ENCODE assay signal across 8 cellular contexts in the genomic region with DNA sequence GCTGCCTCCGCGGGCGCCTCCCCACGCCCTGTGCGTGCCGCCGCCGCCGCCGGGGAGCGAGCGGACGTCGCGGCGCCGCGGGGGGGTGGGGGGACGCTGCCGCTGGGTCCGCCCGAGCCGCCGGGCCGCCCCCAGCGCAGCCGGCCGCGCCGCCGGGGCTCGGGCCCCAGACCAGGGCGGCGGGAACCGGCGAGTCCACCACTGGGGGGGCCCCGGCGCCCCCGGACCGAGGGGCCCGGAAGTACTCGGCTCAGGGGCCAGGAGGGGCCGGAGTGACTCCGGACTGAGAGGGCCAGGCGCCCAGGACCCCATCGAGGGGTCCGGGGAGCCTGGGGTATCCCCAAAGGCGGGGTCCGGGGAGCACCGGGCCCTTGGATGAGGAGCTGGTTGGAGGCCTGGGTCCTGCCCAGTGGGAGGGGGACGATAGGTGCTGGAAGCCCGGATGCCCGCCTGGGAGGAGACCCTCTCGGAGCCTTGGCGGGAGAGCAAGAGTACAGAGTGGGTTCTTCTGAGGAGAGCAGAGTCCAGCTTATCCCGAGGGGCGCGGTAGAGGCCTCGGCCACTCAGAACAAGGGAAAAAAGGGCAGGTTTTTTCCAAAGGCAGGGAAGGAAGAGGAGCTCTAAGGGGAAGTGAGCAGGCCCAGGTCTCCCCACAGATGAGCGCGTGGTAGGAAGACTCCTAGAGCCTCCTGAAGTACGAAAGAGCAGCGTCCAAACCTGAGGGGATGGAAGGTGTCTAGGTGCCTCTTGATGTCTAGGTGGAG. TPM values are rescaled to one million over a fixed set of nuclear protein-coding genes. Genes with fewer than 3 reads are reported as not detected.
A peak's percentile ranks its signal among the peaks of the same experiment; 100 is the strongest.
DNase-seq lines count a peak whose midpoint lies in the region; ATAC-seq and TF ChIP-seq lines count a peak whose summit lies in the region.

No MANE protein-coding gene starts in this region.

- H3K36me3 Mint-ChIP-seq in Calu3 (ENCODE audit: insufficient read depth, unreplicated experiment) (peaks cover 10% of the 10 kb centered on the region), progenitor cell of endocrine pancreas (ENCODE audit: insufficient read depth) (no peaks in the 10 kb centered on the region)
- peaks cover 6 to 7% of the 10 kb centered on the region in 2 donors for H3K36me3 Mint-ChIP-seq in activated naive CD4-positive, alpha-beta T cell treated with anti-CD3 and anti-CD28 coated beads, Interleukin-2, amount 50 U/mL, for 72 hours

- CTCF ChIA-PET in Calu3 (lab: Charles Lee): interaction anchor here (0.6 to 1.8 kb wide), 5 partner anchors 8 to 67 kb away, joined by 3 to 7 read pairs (median 4); a partner anchor contains a TSS

- peaks cover 9% of the 10 kb centered on the region for H3K27me3 Mint-ChIP-seq in Calu3 (ENCODE audit: unreplicated experiment)
- H3K27me3 Mint-ChIP-seq in progenitor cell of endocrine pancreas: peaks cover 2% of the 10 kb centered on the region

- H3K27ac Mint-ChIP-seq in Calu3 (ENCODE audit: unreplicated experiment): peak overlapping the region; percentile 67
- peak overlapping the region; percentile 89 to 99 for H3K27ac Mint-ChIP-seq in activated naive CD4-positive, alpha-beta T cell treated with anti-CD3 and anti-CD28 coated beads, Interleukin-2, amount 50 U/mL, for 72 hours
- H3K27ac Mint-ChIP-seq in progenitor cell of endocrine pancreas: peak overlapping the region; percentile 97

- H3K4me3 ChIP-seq in HL-60 (replicated peaks; ENCODE audit: insufficient read depth, low read length): peak overlapping the region; percentile 63

- TSS peak; percentile 74 for BruUV-seq in Calu3 (replicated peaks; lab: Mats Ljungman, UMichigan)

- H3K4me3 Mint-ChIP-seq in Calu3 (ENCODE audit: low read depth, unreplicated experiment) (peak overlapping the region; percentile 84), progenitor cell of endocrine pancreas (ENCODE audit: low read depth) (peak overlapping the region; percentile 88)

- H3K27me3 ChIP-seq in HL-60 (ENCODE audit: insufficient read depth, poor library complexity, severe bottlenecking): no peaks in the 10 kb centered on the region

- ATAC-seq in GM19467 (IDR thresholded peaks at IDR 0.05; ENCODE audit: unreplicated experiment): peak; percentile 44
- peak; percentile 74 to 81 for ATAC-seq in activated naive CD4-positive, alpha-beta T cell treated with anti-CD3 and anti-CD28 coated beads, Interleukin-2, amount 50 U/mL, for 72 hours
- peak; percentile 86 for ATAC-seq in Right ventricle myocardium superior (ENCODE audit: poor library complexity)

- TF ChIP-seq CTCF in Calu3 (IDR thresholded peaks at IDR 0.05; ENCODE audit: unreplicated experiment): no peak
- no peak for TF ChIP-seq CTCF in HL-60 (IDR thresholded peaks at IDR 0.05; ENCODE audit: insufficient read depth, low read length)
- TF ChIP-seq CTCF in progenitor cell of endocrine pancreas (IDR thresholded peaks at IDR 0.05; ENCODE audit: unreplicated experiment): no peak

- peaks cover 9% of the 10 kb centered on the region for H3K4me1 Mint-ChIP-seq in Calu3 (ENCODE audit: low read depth, unreplicated experiment)
- H3K4me1 Mint-ChIP-seq in progenitor cell of endocrine pancreas (ENCODE audit: low read depth): peaks cover 12% of the 10 kb centered on the region

- H3K9me3 Mint-ChIP-seq in Calu3 (ENCODE audit: low read depth, unreplicated experiment): no peaks in the 10 kb centered on the region
- H3K9me3 Mint-ChIP-seq in activated naive CD4-positive, alpha-beta T cell treated with anti-CD3 and anti-CD28 coated beads, Interleukin-2, amount 50 U/mL, for 72 hours: no peaks in the 10 kb centered on the region
- H3K9me3 Mint-ChIP-seq in progenitor cell of endocrine pancreas (ENCODE audit: low read depth): no peaks in the 10 kb centered on the region

- intact Hi-C loops in Calu3 (cut with micrococcal nuclease; ENCODE audit: unreplicated experiment) (no loop called here), Right ventricle myocardium superior (cut with DNase I) (no loop called here)

- peak; percentile 23 for DNase-seq in Calu3
- peak; percentile 45 to 69 for DNase-seq in HL-60 (ENCODE audit: low read depth in 1 of 2, low spot score in 1 of 2)
- peak; percentile 16 for DNase-seq in SHP77 treated with DMSO at 0.1 percent for 48 hours (lab: John Stamatoyannopoulos, UW)
- peak; percentile 38 to 70 for DNase-seq in activated naive CD4-positive, alpha-beta T cell treated with anti-CD3 and anti-CD28 coated beads, Interleukin-2, amount 50 U/mL, for 72 hours (ENCODE audit: low spot score in 2 of 2)
- peak; percentile 74 for DNase-seq in Right ventricle myocardium superior
- DNase-seq in progenitor cell of endocrine pancreas (ENCODE audit: low spot score, unreplicated experiment): peak; percentile 49
- DNase-seq in middle frontal gyrus (ENCODE audit: extremely low spot score, low spot score): no peak

- H3K27ac ChIP-seq in HL-60 (replicated peaks): peak overlapping the region; percentile 99

RNA-seq across cellular contexts. Expression of a gene that starts 0.6 kb away (rescaled TPM):
- total RNA-seq in Calu3 (2022) (10.3 and 12.7 TPM in 2 replicates), Right ventricle myocardium superior (4.9 TPM), progenitor cell of endocrine pancreas (18.5 and 18.8 TPM in 2 replicates)
- total RNA-seq in activated naive CD4-positive, alpha-beta T cell treated with anti-CD3 and anti-CD28 coated beads, Interleukin-2, amount 50 U/mL, for 72 hours: 10 to 100 TPM; 18.9 to 26.7 TPM

RNA-seq across cellular contexts. Expression of a gene that starts 20.7 kb away (rescaled TPM):
- total RNA-seq in Calu3 (2022): not detected in 2 replicates
- total RNA-seq in activated naive CD4-positive, alpha-beta T cell treated with anti-CD3 and anti-CD28 coated beads, Interleukin-2, amount 50 U/mL, for 72 hours: not detected
- total RNA-seq in Right ventricle myocardium superior: not detected
- total RNA-seq in progenitor cell of endocrine pancreas: not detected in 2 replicates

RNA-seq across cellular contexts. Expression of a gene that starts 26.3 kb away (rescaled TPM):
- total RNA-seq in Calu3 (2022) (21.6 and 22.4 TPM in 2 replicates), Right ventricle myocardium superior (27.4 TPM), progenitor cell of endocrine pancreas (18.2 and 20.1 TPM in 2 replicates)
- total RNA-seq in activated naive CD4-positive, alpha-beta T cell treated with anti-CD3 and anti-CD28 coated beads, Interleukin-2, amount 50 U/mL, for 72 hours: 10 to 100 TPM; 20.9 to 35.7 TPM
